ENCODE assay signal across 31 cellular contexts in genomic region chr17:40621019-40621418, GRCh38. TPM values are rescaled to one million over a fixed set of nuclear protein-coding genes. Genes with fewer than 3 reads are reported as not detected.
DNase-seq lines count a peak whose midpoint lies in the region; ATAC-seq and TF ChIP-seq lines count a peak whose summit lies in the region.
"Had no signal": no experiment of that assay in that cellular context is flagged by ENCODE, and none has a peak within 500 bp of the region (broad histone marks: within the 10 kb centered on the region; RNA-seq: fewer than 3 reads in every experiment).

No MANE protein-coding gene starts in this region.

- H3K27me3 ChIP-seq in CD8-positive, alpha-beta T cell (ENCODE audit: insufficient read depth, low read length) = no peaks in the 10 kb centered on the region
- no peaks in the 10 kb centered on the region for H3K27me3 ChIP-seq in rectal smooth muscle tissue (ENCODE audit: control insufficient read depth, insufficient read depth, low read length)
- H3K27me3 ChIP-seq: upper lobe of right lung had no signal

- no peak for ATAC-seq in CD8-positive, alpha-beta T cell
- ATAC-seq in HG02938 (IDR thresholded peaks at IDR 0.05; ENCODE audit: unreplicated experiment) = no peak
- ATAC-seq: body of pancreas, heart right ventricle, HepG2, left cardiac atrium, upper lobe of right lung had no signal

- intact Hi-C loops in CD8-positive, alpha-beta T cell (cut with DNase I, micrococcal nuclease) = loop anchor here (5.0 to 10.0 kb wide), 3 partner anchors 171 to 1044 kb away; no protein-coding TSS in a partner anchor

- POLR2A ChIA-PET in CD8-positive, alpha-beta T cell (lab: Charles Lee) = interaction anchor here (2.4 to 25.3 kb wide), 2 partner anchors 27 to 63 kb away, joined by 8 to 724 read pairs; partner anchors contain the start of genes CCR7 and SMARCE1

- no peak for DNase-seq in T-helper 2 cell treated with Interferon-gamma antibody and Interleukin-4, amounts not matched to agents 5 μg/mL and 100 μg/mL, for 36 hours (ENCODE audit: low spot score)
- DNase-seq in T-helper 2 cell (no peak), NCI-H446 treated with DMSO at 0.1 percent for 48 hours (lab: John Stamatoyannopoulos, UW) (no peak), NCI-H82 (lab: John Stamatoyannopoulos, UW) (no peak)
- DNase-seq in CD8-positive, alpha-beta T cell = no peak
- no peak for DNase-seq in activated naive CD8-positive, alpha-beta T cell treated with anti-CD3 and anti-CD28 coated beads for 36 hours
- DNase-seq: 8988T; activated T-cell treated with anti-CD3 and anti-CD28 coated beads, Interleukin-2, amount 50 U/mL, for 1 hour; body of pancreas; DMS79 treated with DMSO at 0.1 percent for 48 hours; effector CD4-positive, alpha-beta T cell; H9; heart right ventricle; left cardiac atrium; mammary epithelial cell; NCI-H1092; NCI-H187 treated with DMSO at 0.1 percent for 48 hours; NCI-H774; occipital lobe; T-helper 9 cell; upper lobe of right lung had no signal

- peak overlapping the region; percentile 18 for H3K4me3 Mint-ChIP-seq in T-helper 2 cell treated with Interferon-gamma antibody and Interleukin-4, amounts not matched to agents 5 μg/mL and 100 μg/mL, for 36 hours
- H3K4me3 Mint-ChIP-seq in CD8-positive, alpha-beta T cell = no peak overlapping the region
- H3K4me3 Mint-ChIP-seq in activated naive CD8-positive, alpha-beta T cell treated with anti-CD3 and anti-CD28 coated beads for 36 hours = no peak overlapping the region
- H3K4me3 Mint-ChIP-seq: H9 had no signal

- H3K4me1 ChIP-seq in CD8-positive, alpha-beta T cell (ENCODE audit: insufficient read depth, low read length) = peaks cover 64% of the 10 kb centered on the region
- no peaks in the 10 kb centered on the region for H3K4me1 ChIP-seq in rectal smooth muscle tissue (ENCODE audit: control insufficient read depth, insufficient read depth, low read length)
- H3K4me1 ChIP-seq: body of pancreas had no signal

- no peaks in the 10 kb centered on the region for H3K9me3 Mint-ChIP-seq in T-helper 2 cell treated with Interferon-gamma antibody and Interleukin-4, amounts not matched to agents 5 μg/mL and 100 μg/mL, for 36 hours
- no peaks in the 10 kb centered on the region for H3K9me3 Mint-ChIP-seq in CD8-positive, alpha-beta T cell
- H3K9me3 Mint-ChIP-seq in activated naive CD8-positive, alpha-beta T cell treated with anti-CD3 and anti-CD28 coated beads for 36 hours = no peaks in the 10 kb centered on the region
- H3K9me3 Mint-ChIP-seq: H9 had no signal

- H3K4me1 Mint-ChIP-seq in T-helper 2 cell treated with Interferon-gamma antibody and Interleukin-4, amounts not matched to agents 5 μg/mL and 100 μg/mL, for 36 hours (ENCODE audit: low read depth) = peaks cover 59% of the 10 kb centered on the region
- peaks cover 61% of the 10 kb centered on the region for H3K4me1 Mint-ChIP-seq in CD8-positive, alpha-beta T cell (ENCODE audit: low read depth)
- peaks cover 74% of the 10 kb centered on the region for H3K4me1 Mint-ChIP-seq in activated naive CD8-positive, alpha-beta T cell treated with anti-CD3 and anti-CD28 coated beads for 36 hours

- no peak for TF ChIP-seq CTCF in CD8-positive, alpha-beta T cell (IDR thresholded peaks at IDR 0.05)

- no peaks in the 10 kb centered on the region for H3K36me3 ChIP-seq in CD8-positive, alpha-beta T cell (ENCODE audit: insufficient read depth, low read length)
- no peaks in the 10 kb centered on the region for H3K36me3 ChIP-seq in rectal smooth muscle tissue (ENCODE audit: control insufficient read depth, insufficient read depth, low read length)
- H3K36me3 ChIP-seq: heart right ventricle, upper lobe of right lung had no signal

- no peak overlapping the region for H3K9ac ChIP-seq in rectal smooth muscle tissue (ENCODE audit: low read length)

- no peak overlapping the region for H3K27ac Mint-ChIP-seq in T-helper 2 cell treated with Interferon-gamma antibody and Interleukin-4, amounts not matched to agents 5 μg/mL and 100 μg/mL, for 36 hours
- H3K27ac Mint-ChIP-seq in CD8-positive, alpha-beta T cell = peak overlapping the region; percentile 57
- peak overlapping the region; percentile 74 for H3K27ac Mint-ChIP-seq in activated naive CD8-positive, alpha-beta T cell treated with anti-CD3 and anti-CD28 coated beads for 36 hours
- H3K27ac Mint-ChIP-seq: H9 had no signal

- CTCF ChIA-PET in CD8-positive, alpha-beta T cell (lab: Charles Lee) = interaction anchor here (1.2 to 21.1 kb wide), 11 partner anchors 13 to 108 kb away, joined by 3 to 638 read pairs (median 8); partner anchors contain the start of gene CCR7

- no peak overlapping the region for H3K27ac ChIP-seq in CD8-positive, alpha-beta T cell (ENCODE audit: low read depth, low read length)
- H3K27ac ChIP-seq in rectal smooth muscle tissue (ENCODE audit: low read depth, low read length) = peak overlapping the region; percentile 10
- H3K27ac ChIP-seq: body of pancreas, epithelial cell of prostate, heart right ventricle, HL-60, upper lobe of right lung had no signal

- H3K4me3 ChIP-seq in CD8-positive, alpha-beta T cell (ENCODE audit: low read depth, low read length) = no peak overlapping the region
- H3K4me3 ChIP-seq in rectal smooth muscle tissue (ENCODE audit: low read length) = no peak overlapping the region
- H3K4me3 ChIP-seq: body of pancreas, SK-N-MC, skin epidermis, upper lobe of right lung had no signal

- no peaks in the 10 kb centered on the region for H3K9me3 ChIP-seq in CD8-positive, alpha-beta T cell (ENCODE audit: low read length)
- H3K9me3 ChIP-seq: body of pancreas, heart right ventricle, upper lobe of right lung had no signal

- H3K27me3 Mint-ChIP-seq in T-helper 2 cell treated with Interferon-gamma antibody and Interleukin-4, amounts not matched to agents 5 μg/mL and 100 μg/mL, for 36 hours (ENCODE audit: low read depth) = no peaks in the 10 kb centered on the region
- H3K27me3 Mint-ChIP-seq in CD8-positive, alpha-beta T cell (ENCODE audit: low read depth) = no peaks in the 10 kb centered on the region
- no peaks in the 10 kb centered on the region for H3K27me3 Mint-ChIP-seq in activated naive CD8-positive, alpha-beta T cell treated with anti-CD3 and anti-CD28 coated beads for 36 hours

- peaks cover 2% of the 10 kb centered on the region for H3K36me3 Mint-ChIP-seq in T-helper 2 cell treated with Interferon-gamma antibody and Interleukin-4, amounts not matched to agents 5 μg/mL and 100 μg/mL, for 36 hours (ENCODE audit: low read depth)
- H3K36me3 Mint-ChIP-seq in CD8-positive, alpha-beta T cell = no peaks in the 10 kb centered on the region
- H3K36me3 Mint-ChIP-seq in activated naive CD8-positive, alpha-beta T cell treated with anti-CD3 and anti-CD28 coated beads for 36 hours = peaks cover 1% of the 10 kb centered on the region

RNA-seq across cellular contexts. Expression of gene SMARCE1, which starts 26.6 kb away (rescaled TPM):
- 10 to 100 TPM; 64.8 to 74.9 TPM for total RNA-seq in CD8-positive, alpha-beta T cell
- 100 to 1,000 TPM; 107 to 118 TPM for total RNA-seq in activated naive CD8-positive, alpha-beta T cell treated with anti-CD3 and anti-CD28 coated beads for 36 hours

RNA-seq across cellular contexts. Expression of gene KRT222, which starts 44.0 kb away (rescaled TPM):
- total RNA-seq in CD8-positive, alpha-beta T cell = not detected
- total RNA-seq in activated naive CD8-positive, alpha-beta T cell treated with anti-CD3 and anti-CD28 coated beads for 36 hours = under 1 TPM in 1 of 2 experiments, not detected in 1; 0.22 TPM
- total RNA-seq: fibroblast of villous mesenchyme, HepG2, LHCN-M2, pulmonary artery endothelial cell had no signal

RNA-seq across cellular contexts. Expression of gene CCR7, which starts 55.7 kb away (rescaled TPM):
- total RNA-seq in CD8-positive, alpha-beta T cell = 100 to 1,000 TPM; 196 to 199 TPM
- total RNA-seq in activated naive CD8-positive, alpha-beta T cell treated with anti-CD3 and anti-CD28 coated beads for 36 hours = 100 to 1,000 TPM; 260 to 274 TPM
- total RNA-seq: fibroblast of villous mesenchyme, LHCN-M2, occipital lobe, pulmonary artery endothelial cell had no signal
